In genomic region chr10:17227367-17228080, GRCh38 we compare ENCODE assay signal across 8 cellular contexts. TPM values are rescaled to one million over a fixed set of nuclear protein-coding genes. Genes with fewer than 3 reads are reported as not detected.
DNase-seq lines count a peak whose midpoint lies in the region; ATAC-seq and TF ChIP-seq lines count a peak whose summit lies in the region.

No MANE protein-coding gene starts in this region.

- H3K4me1 Mint-ChIP-seq in natural killer cell: peaks cover 42 to 61% of the 10 kb centered on the region in 2 donors

- no peaks in the 10 kb centered on the region for H3F3A ChIP-seq in PC-3 (ENCODE audit: low read length, unreplicated experiment)

- H3K9me2 ChIP-seq in PC-3 (replicated peaks; ENCODE audit: low read length): no peaks in the 10 kb centered on the region

- no peaks in the 10 kb centered on the region for H3K36me3 Mint-ChIP-seq in natural killer cell

- POLR2A ChIA-PET in PC-3 (lab: Charles Lee; ENCODE audit: unreplicated experiment): no interaction called here

- peak overlapping the region; percentile 96 for H3K9ac ChIP-seq in PC-3 (ENCODE audit: low read length)

- peak overlapping the region; percentile 83 for H3K4me2 ChIP-seq in PC-3 (ENCODE audit: low read length)

- no peaks in the 10 kb centered on the region for H3K9me3 ChIP-seq in PC-3 (ENCODE audit: low read length)

- peaks cover 31% of the 10 kb centered on the region for H3K79me2 ChIP-seq in PC-3 (ENCODE audit: low read length)

- intact Hi-C loops in PC-3 (cut with micrococcal nuclease): loop anchor here (1.0 to 5.0 kb wide), 2 partner anchors 11 to 150 kb away; no protein-coding TSS in a partner anchor
- intact Hi-C loops in natural killer cell (cut with micrococcal nuclease): loop anchor here (1.0 kb wide), 2 partner anchors 11 to 21 kb away; no protein-coding TSS in a partner anchor

- ATAC-seq in HG02610 (IDR thresholded peaks at IDR 0.05; ENCODE audit: unreplicated experiment): peak; percentile 56
- ATAC-seq in PC-3: no peak
- no peak for ATAC-seq in natural killer cell

- no peak overlapping the region for H2AFZ ChIP-seq in PC-3 (ENCODE audit: low read length)

- H3K4me3 Mint-ChIP-seq in natural killer cell: peak overlapping the region; percentile 98

- H3K27ac Mint-ChIP-seq in natural killer cell: peak overlapping the region; percentile 96 to 99

- TF ChIP-seq CTCF in PC-3 (conservative IDR thresholded peaks at IDR 0.05; ENCODE audit: low read depth, low read length): peak; percentile 41
- TF ChIP-seq CTCF in coronary artery (IDR thresholded peaks at IDR 0.05): peak; percentile 56
- peak; percentile 73 for TF ChIP-seq CTCF in natural killer cell (IDR thresholded peaks at IDR 0.05)

- no peaks in the 10 kb centered on the region for H3K9me3 Mint-ChIP-seq in natural killer cell

- peaks cover 14% of the 10 kb centered on the region for H4K20me1 ChIP-seq in PC-3 (ENCODE audit: low read length)

- H3K27ac ChIP-seq in PC-3 (ENCODE audit: low read length) (peak overlapping the region; percentile 92), coronary artery (peak overlapping the region; percentile 99 to 100)

- H3K36me3 ChIP-seq in PC-3 (ENCODE audit: low read depth, low read length): peaks cover 21% of the 10 kb centered on the region

- peak; percentile 26 for DNase-seq in activated CD4-positive, alpha-beta T cell treated with anti-CD3 and anti-CD28 coated beads for 48 hours
- no peak for DNase-seq in activated CD4-positive, alpha-beta T cell treated with anti-CD3 and anti-CD28 coated beads for 4 hours
- no peak for DNase-seq in PC-3
- DNase-seq in coronary artery (ENCODE audit: low spot score): no peak
- DNase-seq in natural killer cell: no peak
- DNase-seq in Ammon's horn (ENCODE audit: low spot score): no peak
- no peak for DNase-seq in amygdala (lab: John Stamatoyannopoulos, UW)

- peaks cover 10% of the 10 kb centered on the region for H3K4me1 ChIP-seq in PC-3 (ENCODE audit: insufficient read depth, low read length)

- no peaks in the 10 kb centered on the region for H3K27me3 ChIP-seq in PC-3 (ENCODE audit: low read length)

- CTCF ChIA-PET in PC-3 (lab: Charles Lee): no interaction called here

- TSS peak; percentile 68 for BruUV-seq in PC-3 (replicated peaks; lab: Mats Ljungman, UMichigan)

- H3K27me3 Mint-ChIP-seq in natural killer cell (ENCODE audit: low read depth in 2 of 2): no peaks in the 10 kb centered on the region

- H3K4me3 ChIP-seq in PC-3 (ENCODE audit: low read length) (peak overlapping the region; percentile 68), coronary artery (peak overlapping the region; percentile 100)

RNA-seq across cellular contexts. Expression of gene VIM, which starts 0.5 kb away (rescaled TPM):
- total RNA-seq in PC-3 (2014; rRNA removed) (469 and 506 TPM in 2 replicates), natural killer cell (100 to 1,000 TPM; 627 to 717 (median 634) TPM)

RNA-seq across cellular contexts. Expression of gene TRDMT1, which starts 26.1 kb away (rescaled TPM):
- total RNA-seq in PC-3 (2014; rRNA removed) (1.3 and 2.0 TPM in 2 replicates), natural killer cell (10 to 100 TPM; 11.0 to 21.8 (median 14.4) TPM)
